In genomic region chr4:155703486-155704227, GRCh38 we compare ENCODE assay signal across 12 cellular contexts. TPM values are rescaled to one million over a fixed set of nuclear protein-coding genes. Genes with fewer than 3 reads are reported as not detected.
DNase-seq lines count a peak whose midpoint lies in the region; ATAC-seq, FAIRE-seq and TF ChIP-seq lines count a peak whose summit lies in the region.
"Had no signal": no experiment of that assay in that cellular context is flagged by ENCODE, and none has a peak within 500 bp of the region (broad histone marks: within the 10 kb centered on the region; RNA-seq: fewer than 3 reads in every experiment).

No MANE protein-coding gene starts in this region.

- peaks cover 7% of the 10 kb centered on the region for H3K4me1 Mint-ChIP-seq in astrocyte (ENCODE audit: low read depth, unreplicated experiment)
- H3K4me1 Mint-ChIP-seq in activated naive CD4-positive, alpha-beta T cell treated with anti-CD3 and anti-CD28 coated beads for 36 hours (ENCODE audit: low read depth) = no peaks in the 10 kb centered on the region

- H3K4me1 ChIP-seq in astrocyte (ENCODE audit: insufficient read depth, low read length) (peaks cover 2% of the 10 kb centered on the region), HAP-1 (no peaks in the 10 kb centered on the region), vagina (no peaks in the 10 kb centered on the region)

- H3K9me3 ChIP-seq in astrocyte (ENCODE audit: insufficient read depth, low read depth, low read length) (no peaks in the 10 kb centered on the region), HAP-1 (no peaks in the 10 kb centered on the region), vagina (no peaks in the 10 kb centered on the region)

- FAIRE-seq in astrocyte (lab: Jason Lieb, UNC) = no peak

- H4K20me1 ChIP-seq in astrocyte (ENCODE audit: insufficient read depth, low read length) = no peaks in the 10 kb centered on the region

- TF ChIP-seq POLR2A in vagina (IDR thresholded peaks at IDR 0.05) = no peak

- no peaks in the 10 kb centered on the region for H3K79me2 ChIP-seq in astrocyte (ENCODE audit: insufficient read depth, low read length)

- H3K4me2 ChIP-seq in astrocyte (ENCODE audit: low read length) = no peak overlapping the region

- no peaks in the 10 kb centered on the region for H3K36me3 Mint-ChIP-seq in astrocyte (ENCODE audit: low read depth, unreplicated experiment)
- H3K36me3 Mint-ChIP-seq in activated naive CD4-positive, alpha-beta T cell treated with anti-CD3 and anti-CD28 coated beads for 36 hours (ENCODE audit: low read depth) = no peaks in the 10 kb centered on the region

- H3K4me3 ChIP-seq in astrocyte (ENCODE audit: insufficient read depth, low read depth, low read length) = no peak overlapping the region
- no peak overlapping the region for H3K4me3 ChIP-seq in HAP-1
- no peak overlapping the region for H3K4me3 ChIP-seq in H7 (ENCODE audit: insufficient read depth, low read depth, low read length)
- no peak overlapping the region for H3K4me3 ChIP-seq in vagina

- no peak overlapping the region for H3K4me3 Mint-ChIP-seq in astrocyte (ENCODE audit: unreplicated experiment)
- H3K4me3 Mint-ChIP-seq in activated naive CD4-positive, alpha-beta T cell treated with anti-CD3 and anti-CD28 coated beads for 36 hours = no peak overlapping the region

- H3K9me3 Mint-ChIP-seq in astrocyte (ENCODE audit: unreplicated experiment) = no peaks in the 10 kb centered on the region
- peaks cover under 1% of the 10 kb centered on the region for H3K9me3 Mint-ChIP-seq in activated naive CD4-positive, alpha-beta T cell treated with anti-CD3 and anti-CD28 coated beads for 36 hours

- TF ChIP-seq CTCF in astrocyte (IDR thresholded peaks at IDR 0.05; ENCODE audit: insufficient read depth, low read depth, low read length) (no peak), vagina (IDR thresholded peaks at IDR 0.05) (no peak)

- H3K9ac ChIP-seq in astrocyte (ENCODE audit: low read length) = no peak overlapping the region

- H3K27ac Mint-ChIP-seq in astrocyte (ENCODE audit: unreplicated experiment) = no peak overlapping the region
- no peak overlapping the region for H3K27ac Mint-ChIP-seq in activated naive CD4-positive, alpha-beta T cell treated with anti-CD3 and anti-CD28 coated beads for 36 hours

- H3K27ac ChIP-seq in astrocyte (ENCODE audit: low read depth, low read length) (no peak overlapping the region), vagina (no peak overlapping the region)
- H3K27ac ChIP-seq: WERI-Rb-1 had no signal

- no peaks in the 10 kb centered on the region for H3K36me3 ChIP-seq in astrocyte (ENCODE audit: insufficient read depth, low read length)
- H3K36me3 ChIP-seq in HAP-1 (replicated peaks) = no peaks in the 10 kb centered on the region
- no peaks in the 10 kb centered on the region for H3K36me3 ChIP-seq in H7 (replicated peaks; ENCODE audit: control insufficient read depth, insufficient read depth, low read length)
- no peaks in the 10 kb centered on the region for H3K36me3 ChIP-seq in vagina
- H3K36me3 ChIP-seq: WERI-Rb-1 had no signal

- H3K27me3 ChIP-seq in astrocyte (ENCODE audit: insufficient read depth, low read length) (no peaks in the 10 kb centered on the region), HAP-1 (ENCODE audit: low read depth) (no peaks in the 10 kb centered on the region), H7 (ENCODE audit: control insufficient read depth, insufficient read depth, low read length) (no peaks in the 10 kb centered on the region), vagina (no peaks in the 10 kb centered on the region)

- ATAC-seq in GM19372 (IDR thresholded peaks at IDR 0.05; ENCODE audit: low read depth, unreplicated experiment) = peak; percentile 54
- ATAC-seq in HG03135 (IDR thresholded peaks at IDR 0.05; ENCODE audit: unreplicated experiment) = peak; percentile 79

- CTCF ChIA-PET in activated naive CD4-positive, alpha-beta T cell treated with anti-CD3 and anti-CD28 coated beads for 36 hours (lab: Charles Lee) = no interaction called here

- in situ Hi-C loops in Caki2 (cut with HindIII; ENCODE audit: low pct_unique_long_range_greater_than_20kb, low sequenced_read_pairs) = no loop called here
- in situ Hi-C loops in HAP-1 (cut with MboI; ENCODE audit: low sequenced_read_pairs) = no loop called here

- no peaks in the 10 kb centered on the region for H3K27me3 Mint-ChIP-seq in astrocyte (ENCODE audit: low read depth, unreplicated experiment)
- peaks cover 4% of the 10 kb centered on the region for H3K27me3 Mint-ChIP-seq in activated naive CD4-positive, alpha-beta T cell treated with anti-CD3 and anti-CD28 coated beads for 36 hours (ENCODE audit: low read depth)

- no peak overlapping the region for H2AFZ ChIP-seq in astrocyte (ENCODE audit: low read depth, low read length)

- DNase-seq in Caki2 (ENCODE audit: low read depth) (peak; percentile 59), astrocyte (ENCODE audit: low read depth) (peak; percentile 57), HAP-1 (ENCODE audit: low spot score in 2 of 2) (no peak), H7 (no peak), vagina (ENCODE audit: extremely low spot score in 2 of 2) (no peak)
- DNase-seq in activated naive CD4-positive, alpha-beta T cell treated with anti-CD3 and anti-CD28 coated beads for 36 hours = no peak
- DNase-seq: activated naive CD4-positive, alpha-beta T cell; effector CD4-positive, alpha-beta T cell; NCI-H1417; WERI-Rb-1 had no signal

- intact Hi-C loops in activated naive CD4-positive, alpha-beta T cell treated with anti-CD3 and anti-CD28 coated beads for 36 hours (cut with micrococcal nuclease) = no loop called here
- intact Hi-C loops in vagina (cut with DNase I) = no loop called here

RNA-seq across cellular contexts. Expression of gene GUCY1A1, which starts 37.0 kb away (rescaled TPM):
- 15.5 and 17.2 TPM in 2 replicates for total RNA-seq in Caki2 (2014; rRNA removed; shearing (Covaris generic); ENCODE audit: low replicate concordance)
- 0.48 and 1.0 TPM in 2 replicates for total RNA-seq in astrocyte
- under 1 TPM in 1 of 2 experiments, not detected in 1; 0.07 TPM for total RNA-seq in activated naive CD4-positive, alpha-beta T cell treated with anti-CD3 and anti-CD28 coated beads for 36 hours
- 0.10 TPM in 1 of 2 replicates, not detected in the other for total RNA-seq in H7 (2014; rRNA removed; shearing (Covaris generic))
- total RNA-seq in vagina = 21.6 TPM

RNA-seq across cellular contexts. Expression of gene GUCY1B1, which starts 55.2 kb away (rescaled TPM):
- 33.8 and 35.6 TPM in 2 replicates for total RNA-seq in Caki2 (2014; rRNA removed; shearing (Covaris generic); ENCODE audit: low replicate concordance)
- total RNA-seq in astrocyte (1.5 and 2.5 TPM in 2 replicates), vagina (22.8 TPM)
- under 1 TPM; 0.60 to 0.72 TPM for total RNA-seq in activated naive CD4-positive, alpha-beta T cell treated with anti-CD3 and anti-CD28 coated beads for 36 hours
- 3.3 and 5.1 TPM in 2 replicates for total RNA-seq in H7 (2014; rRNA removed; shearing (Covaris generic))

Comparison
In these comparisons a context has a peak if more than half of its experiments do, and no peak if none do; other contexts are left out.
1. DNase-seq: peak in Caki2 (single experiment) and astrocyte (single experiment); none in activated naive CD4-positive, alpha-beta T cell treated with anti-CD3 and anti-CD28 coated beads for 36 hours (single experiment), HAP-1 (0 of 2), H7 (single experiment) and vagina (0 of 2).